ENCODE assay signal across 16 cellular contexts in the genomic region with DNA sequence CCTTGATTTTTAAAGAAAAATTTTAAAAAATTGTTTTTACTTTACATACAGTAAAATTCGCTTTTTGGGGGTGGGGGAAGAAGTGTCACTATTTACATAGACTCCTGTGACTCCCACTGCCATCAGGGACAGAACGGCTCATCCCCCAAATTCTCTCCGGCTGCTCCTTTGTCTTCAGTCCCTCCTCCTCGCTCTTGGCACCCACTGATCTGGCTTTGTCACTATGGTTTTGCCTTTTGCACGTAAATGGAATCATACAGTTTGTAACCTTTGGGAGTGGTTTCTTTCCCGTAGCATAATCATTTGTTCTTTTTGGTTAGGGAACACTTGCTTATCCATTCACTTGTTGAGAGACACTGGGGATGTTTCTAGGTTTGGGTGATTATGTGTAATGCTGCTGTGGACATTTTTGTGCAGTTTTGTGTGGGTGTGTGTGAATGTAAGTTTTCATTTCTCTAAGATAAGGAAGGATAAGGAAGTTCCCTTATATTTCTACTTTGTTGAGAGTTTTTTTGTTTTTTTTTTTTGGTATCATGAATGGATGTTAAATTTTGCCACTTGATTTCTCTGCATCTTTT. TPM values are rescaled to one million over a fixed set of nuclear protein-coding genes. Genes with fewer than 3 reads are reported as not detected.
DNase-seq lines count a peak whose midpoint lies in the region; ATAC-seq, FAIRE-seq and TF ChIP-seq lines count a peak whose summit lies in the region.
"Had no signal": no experiment of that assay in that cellular context is flagged by ENCODE, and none has a peak within 500 bp of the region (broad histone marks: within the 10 kb centered on the region; RNA-seq: fewer than 3 reads in every experiment).

No MANE protein-coding gene starts in this region.

- POLR2A ChIA-PET in WTC11 (lab: Charles Lee) = interaction anchor here (0.6 kb wide), 1 partner anchor 38 kb away, joined by 7 read pairs; no protein-coding TSS in a partner anchor
- POLR2A ChIA-PET in H1 (lab: Charles Lee; ENCODE audit: partially characterized antibody) = interaction anchor here (1.3 kb wide), 1 partner anchor 16 kb away, joined by 4 read pairs; no protein-coding TSS in a partner anchor

- H3K27ac ChIP-seq in H1 (ENCODE audit: low read depth, low read length) (no peak overlapping the region), neural progenitor cell (no peak overlapping the region), vagina (no peak overlapping the region)
- H3K27ac ChIP-seq: Peyer's patch had no signal

- no peak overlapping the region for H3K18ac ChIP-seq in H1 (ENCODE audit: extremely low read depth, low read length)

- H2AK5ac ChIP-seq in H1 (ENCODE audit: low read depth, low read length) = no peak overlapping the region

- H3K9me3 Mint-ChIP-seq in WTC11 (no peaks in the 10 kb centered on the region), neural progenitor cell (peaks cover 8% of the 10 kb centered on the region)
- H3K9me3 Mint-ChIP-seq: GM23338 had no signal

- H3K9me3 ChIP-seq in H1 (ENCODE audit: insufficient read depth in 2 of 2, low read depth in 1 of 2, low read length in 1 of 2) (no peaks in the 10 kb centered on the region), neural progenitor cell (ENCODE audit: low read depth) (no peaks in the 10 kb centered on the region), vagina (no peaks in the 10 kb centered on the region)
- H3K9me3 ChIP-seq: Caco-2, Peyer's patch had no signal

- no peak overlapping the region for H2BK15ac ChIP-seq in H1 (ENCODE audit: low read length)

- H2BK12ac ChIP-seq in H1 (ENCODE audit: low read depth, low read length) = no peak overlapping the region

- H3F3A ChIP-seq in neural progenitor cell (ENCODE audit: low read depth) = peaks cover 34% of the 10 kb centered on the region

- TF ChIP-seq RAD21 in H1 (IDR thresholded peaks at IDR 0.05 in 1 of 2, conservative IDR thresholded peaks at IDR 0.05 in 1 of 2; ENCODE audit: low read depth in 2 of 2, low read length in 2 of 2) = no peak

- H2BK5ac ChIP-seq in H1 (ENCODE audit: low read depth, low read length) = no peak overlapping the region

- no peaks in the 10 kb centered on the region; the same call in 1 of the 2 replicates for H3K27me3 Mint-ChIP-seq in WTC11 (ENCODE audit: low read depth)
- H3K27me3 Mint-ChIP-seq in neural progenitor cell (ENCODE audit: insufficient read depth, low read depth) = peaks cover 8% of the 10 kb centered on the region

- peak overlapping the region; percentile 2; the same call in 1 of the 2 replicates for H3K27ac Mint-ChIP-seq in WTC11
- H3K27ac Mint-ChIP-seq in neural progenitor cell = peak overlapping the region; percentile 72
- H3K27ac Mint-ChIP-seq: CD4-positive, CD25-positive, alpha-beta regulatory T cell; GM23338 had no signal

- DNase-seq in WTC11 (ENCODE audit: low spot score) (no peak), H1 (ENCODE audit: low read depth in 1 of 2, low spot score in 2 of 2) (no peak), neural progenitor cell (ENCODE audit: low spot score) (no peak), vagina (ENCODE audit: extremely low spot score in 2 of 2) (no peak), retina (no peak)
- DNase-seq: AML-193; Caco-2; CD4-positive, CD25-positive, alpha-beta regulatory T cell; GDM1; KG1; NCI-H1694 treated with DMSO at 0.1 percent for 48 hours; Peyer's patch had no signal

- H3K36me3 Mint-ChIP-seq in WTC11 = no peaks in the 10 kb centered on the region
- no peaks in the 10 kb centered on the region for H3K36me3 Mint-ChIP-seq in neural progenitor cell
- H3K36me3 Mint-ChIP-seq: CD4-positive, CD25-positive, alpha-beta regulatory T cell had no signal

- WGBS in H1 (ENCODE audit: extremely low coverage in 1 of 2, insufficient coverage in 1 of 2, insufficient read length in 1 of 2, insufficient replicate concordance in 2 of 2, low coverage in 1 of 2, low lambda C conversion rate in 2 of 2, missing lambda C conversion rate in 1 of 2), 2 experiments = 40% methylated on average over 6 of the region's 6 CpGs; no CpG with 5 or more reads in 1 of the 2 experiments

- H2BK20ac ChIP-seq in H1 (ENCODE audit: low read length) = no peak overlapping the region

- peaks cover 0 to 19% (median 9%) of the 10 kb centered on the region in 4 experiments; a peak in 6 of 7 replicates for H3K4me1 ChIP-seq in H1 (replicated peaks in 1 of 4; ENCODE audit: control insufficient read depth in 3 of 4, insufficient read depth in 4 of 4, low read length in 3 of 4)
- H3K4me1 ChIP-seq in neural progenitor cell = peaks cover 39% of the 10 kb centered on the region
- H3K4me1 ChIP-seq in vagina = no peaks in the 10 kb centered on the region
- H3K4me1 ChIP-seq: Caco-2, Peyer's patch had no signal

- H4K20me1 ChIP-seq in H1 (replicated peaks in 1 of 2; ENCODE audit: control insufficient read depth in 1 of 2, insufficient read depth in 2 of 2, low read length in 2 of 2) = peaks cover 0 to 2% of the 10 kb centered on the region in 2 experiments
- H4K20me1 ChIP-seq in neural progenitor cell (ENCODE audit: low read depth) = peaks cover 11% of the 10 kb centered on the region

- H3K79me2 ChIP-seq in H1 (ENCODE audit: control insufficient read depth in 1 of 2, insufficient read depth in 2 of 2, low read length in 2 of 2) = no peaks in the 10 kb centered on the region
- H3K79me2 ChIP-seq in neural progenitor cell (ENCODE audit: low read depth) = no peaks in the 10 kb centered on the region

- no peak overlapping the region for H3K4ac ChIP-seq in H1 (replicated peaks; ENCODE audit: insufficient read length, low read depth, low read length)

- no peak for TF ChIP-seq POLR2A in H1 (IDR thresholded peaks at IDR 0.05; ENCODE audit: control extremely low read depth in 1 of 2, low read depth in 2 of 2, low read length in 2 of 2)
- TF ChIP-seq POLR2A in vagina (IDR thresholded peaks at IDR 0.05) = no peak

- FAIRE-seq in H1 (lab: Jason Lieb, UNC) = no peak
- FAIRE-seq: HepG2 had no signal

- H4K8ac ChIP-seq in H1 (ENCODE audit: extremely low read depth, insufficient read depth, low read length) = no peak overlapping the region

- no peak for TF ChIP-seq EP300 in H1 (IDR thresholded peaks at IDR 0.05; ENCODE audit: borderline replicate concordance in 1 of 2, low read depth in 2 of 2, low read length in 2 of 2)

- H4K91ac ChIP-seq in H1 (replicated peaks; ENCODE audit: insufficient read length, low read length) = no peak overlapping the region

- H2BK120ac ChIP-seq in H1 (replicated peaks; ENCODE audit: low read depth, low read length) = no peak overlapping the region

- H3K14ac ChIP-seq in H1 (ENCODE audit: insufficient read length) = no peak overlapping the region

- H3K4me3 ChIP-seq in H1 (ENCODE audit: extremely low read depth in 1 of 4, insufficient read depth in 2 of 4, low read depth in 3 of 4, low read length in 4 of 4) = no peak overlapping the region
- H3K4me3 ChIP-seq in neural progenitor cell = no peak overlapping the region
- H3K4me3 ChIP-seq in vagina = no peak overlapping the region
- H3K4me3 ChIP-seq: GM23338, Peyer's patch had no signal

- ATAC-seq in WTC11 (no peak), HG03175 (IDR thresholded peaks at IDR 0.05; ENCODE audit: unreplicated experiment) (no peak), GM18870 (IDR thresholded peaks at IDR 0.05; ENCODE audit: unreplicated experiment) (no peak)
- ATAC-seq: GM23338, HepG2 had no signal

- CTCF ChIA-PET in WTC11 (lab: Charles Lee) (interaction anchor here (0.9 to 1.2 kb wide), 2 partner anchors 18 to 30 kb away, joined by 4 to 6 read pairs; no protein-coding TSS in a partner anchor), H1 (lab: Charles Lee; ENCODE audit: partially characterized antibody) (interaction anchor here (0.6 to 2.5 kb wide), 3 partner anchors 13 to 479 kb away, joined by 4 to 8 read pairs (median 5); no protein-coding TSS in a partner anchor)

- H3K4me1 Mint-ChIP-seq in WTC11 (peaks cover 13% of the 10 kb centered on the region), neural progenitor cell (peaks cover 40% of the 10 kb centered on the region)
- H3K4me1 Mint-ChIP-seq: CD4-positive, CD25-positive, alpha-beta regulatory T cell had no signal

- no peak overlapping the region for H3K23ac ChIP-seq in H1 (ENCODE audit: insufficient read length)

- no peak overlapping the region for H4K5ac ChIP-seq in H1 (ENCODE audit: insufficient read length, low read depth, low read length)

- no peaks in the 10 kb centered on the region for H3K23me2 ChIP-seq in H1 (ENCODE audit: low read depth, low read length)

- no peak for TF ChIP-seq CTCF in WTC11 (IDR thresholded peaks at IDR 0.05)
- TF ChIP-seq CTCF in H1 (IDR thresholded peaks at IDR 0.05; ENCODE audit: control extremely low read depth in 1 of 3, insufficient read depth in 1 of 3, low read depth in 1 of 3, low read length in 3 of 3) = no peak
- no peak for TF ChIP-seq CTCF in neural progenitor cell (IDR thresholded peaks at IDR 0.05)
- TF ChIP-seq CTCF in vagina (IDR thresholded peaks at IDR 0.05) = no peak

- no peak overlapping the region for H2AFZ ChIP-seq in H1 (ENCODE audit: low read length)
- no peak overlapping the region for H2AFZ ChIP-seq in neural progenitor cell (replicated peaks)
- H2AFZ ChIP-seq: GM23338 had no signal

- H3K36me3 ChIP-seq in H1 (ENCODE audit: control insufficient read depth in 2 of 4, insufficient read depth in 4 of 4, low read length in 3 of 4) = no peaks in the 10 kb centered on the region
- no peaks in the 10 kb centered on the region for H3K36me3 ChIP-seq in neural progenitor cell
- H3K36me3 ChIP-seq in vagina = no peaks in the 10 kb centered on the region
- H3K36me3 ChIP-seq: Peyer's patch had no signal

- H3K9ac ChIP-seq in H1 (replicated peaks in 1 of 4; ENCODE audit: extremely low read depth in 1 of 4, low read depth in 3 of 4, low read length in 3 of 4) = no peak overlapping the region
- no peak overlapping the region for H3K9ac ChIP-seq in neural progenitor cell

- no peaks in the 10 kb centered on the region for H3K79me1 ChIP-seq in H1 (ENCODE audit: low read depth, low read length)

- no peaks in the 10 kb centered on the region for H3K27me3 ChIP-seq in H1 (replicated peaks in 1 of 4; ENCODE audit: control insufficient read depth in 3 of 4, extremely low read depth in 1 of 4, insufficient read depth in 3 of 4, low read length in 3 of 4)
- peaks cover 3% of the 10 kb centered on the region for H3K27me3 ChIP-seq in neural progenitor cell
- no peaks in the 10 kb centered on the region for H3K27me3 ChIP-seq in vagina
- H3K27me3 ChIP-seq: Peyer's patch had no signal

- H3K56ac ChIP-seq in H1 (replicated peaks; ENCODE audit: insufficient read length, low read depth, low read length) = no peak overlapping the region

- intact Hi-C loops in vagina (cut with DNase I) = no loop called here

- H3K4me2 ChIP-seq in H1 (ENCODE audit: insufficient read depth in 1 of 2, low read depth in 2 of 2, low read length in 2 of 2) (peak overlapping the region; percentile 7 to 10; a peak in 1 of 4 replicates), neural progenitor cell (peak overlapping the region; percentile 34)
- H3K4me2 ChIP-seq: GM23338 had no signal

- H3K4me3 Mint-ChIP-seq in WTC11 = no peak overlapping the region
- H3K4me3 Mint-ChIP-seq in neural progenitor cell = no peak overlapping the region
- H3K4me3 Mint-ChIP-seq: CD4-positive, CD25-positive, alpha-beta regulatory T cell; GM23338 had no signal

RNA-seq across cellular contexts. Expression of gene RAB11FIP4, which starts 27.4 kb away (rescaled TPM):
- total RNA-seq in WTC11 (2021) = 47.3 to 54.9 TPM (median 50.9 TPM) in 3 replicates
- 53.2 and 60.5 TPM in 2 replicates for total RNA-seq in H1 (2021; fragmentation: NEBNext Ultra II Directional; extraction: Animal tissue kit (Norgen Biotek cat#: 25700))
- 21.7 and 26.0 TPM in 2 replicates for polyA plus RNA-seq in H1 (2011; rRNA removed)
- polyA plus RNA-seq in H1 (2011; cell fraction: cytosol; rRNA removed) = 34.7 TPM
- 41.3 TPM for polyA plus RNA-seq in H1 (2011; cell fraction: nucleus; rRNA removed)
- 25.5 to 36.8 TPM (median 34.5 TPM) in 4 replicates for polyA plus RNA-seq in H1 (2012, experiment 1 of 2)
- polyA plus RNA-seq in H1 (2012, experiment 2 of 2) = 13.8 TPM
- 20.5 TPM for polyA plus RNA-seq in H1 (2013, experiment 1 of 2)
- 20.5 TPM for polyA plus RNA-seq in H1 (2013, experiment 2 of 2)
- polyA minus RNA-seq in H1 (2011; rRNA and poly(A)+ RNA removed) = 44.4 and 58.7 TPM in 2 replicates
- polyA minus RNA-seq in H1 (2011; cell fraction: cytosol; rRNA and poly(A)+ RNA removed) = 33.5 TPM
- polyA minus RNA-seq in H1 (2011; cell fraction: nucleus; rRNA and poly(A)+ RNA removed) = 37.3 TPM
- total RNA-seq in neural progenitor cell (ENCODE audit: low replicate concordance) = 10.2 and 19.1 TPM in 2 replicates
- 11.0 TPM for total RNA-seq in vagina
